17 cellular contexts compared by ENCODE assay signal in the genomic region with DNA sequence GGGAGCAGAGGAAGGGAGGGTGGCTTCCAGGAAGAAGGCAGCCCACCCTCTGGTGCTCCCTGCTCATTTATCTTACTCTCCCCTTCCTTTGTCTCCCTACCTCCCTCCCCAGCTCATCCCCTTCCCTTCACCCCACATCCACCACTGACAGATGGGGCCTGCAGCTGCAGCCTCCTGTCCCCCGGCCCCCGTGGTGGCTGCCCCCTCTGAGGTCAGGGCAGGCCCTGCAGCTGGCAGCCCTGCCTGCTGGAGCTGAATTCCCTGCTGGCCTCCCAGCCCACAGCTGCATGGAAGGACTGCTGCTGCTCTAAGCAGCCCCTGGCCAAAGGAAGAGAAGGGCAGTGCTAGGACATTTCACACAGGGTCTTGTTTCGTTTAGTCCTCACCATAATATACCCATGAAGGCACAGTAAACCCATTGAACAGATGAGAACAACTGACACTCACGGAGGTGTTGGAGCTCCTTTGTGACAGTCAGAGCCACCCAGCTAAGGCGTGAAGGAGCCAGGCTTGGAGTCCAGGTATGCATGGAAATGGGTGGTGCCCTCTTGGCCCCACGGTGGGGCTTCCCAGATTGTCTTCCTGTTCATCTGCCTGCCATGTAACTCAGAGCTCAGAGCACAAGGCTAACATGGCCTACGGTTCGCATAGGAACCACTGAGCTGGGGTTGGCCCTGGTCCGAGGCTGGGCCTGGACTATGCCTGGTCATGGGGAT.
"Had no signal": no experiment of that assay in that cellular context is flagged by ENCODE, and none has a peak within 500 bp of the region (broad histone marks: within the 10 kb centered on the region; RNA-seq: fewer than 3 reads in every experiment).

No MANE protein-coding gene starts in this region.

- H3K4me2 ChIP-seq: smooth muscle cell had no signal

- H3K36me3 Mint-ChIP-seq: memory B cell; natural killer cell treated with Interleukin-12 subunit alpha and Interleukin-12 subunit beta and Interleukin-15 and Interleukin-18, amount 100 ng/mL, for 72 hours; stimulated activated effector memory CD8-positive, alpha-beta T cell treated with anti-CD3 and anti-CD28 coated beads, Interleukin-12 subunit alpha, Interleukin-12 subunit beta, amount 100 ng/mL, for 72 hours had no signal

- H3K4me3 Mint-ChIP-seq: activated T-cell treated with anti-CD3 and anti-CD28 coated beads, Interleukin-2, amount 50 U/mL, for 72 hours; central memory CD8-positive, alpha-beta T cell; dendritic cell treated with granulocyte-macrophage colony-stimulating factor and Interleukin-4, amounts not matched to agents 40 ng/mL and 50 ng/mL, for 4 days; memory B cell; natural killer cell treated with Interleukin-12 subunit alpha and Interleukin-12 subunit beta and Interleukin-15 and Interleukin-18, amount 100 ng/mL, for 72 hours; stimulated activated effector memory CD8-positive, alpha-beta T cell treated with anti-CD3 and anti-CD28 coated beads, Interleukin-12 subunit alpha, Interleukin-12 subunit beta, amount 100 ng/mL, for 72 hours had no signal

- H3K36me3 ChIP-seq: esophagus squamous epithelium, ovary, tibial artery had no signal

- FAIRE-seq: endometrium had no signal

- DNase-seq: activated CD4-positive, alpha-beta T cell treated with anti-CD3 and anti-CD28 coated beads, Interleukin-2, amount 50 U/mL, for 4 hours; activated naive CD4-positive, alpha-beta T cell treated with anti-CD3 and anti-CD28 coated beads, Interleukin-2, amount 50 U/mL, for 16 hours; activated T-cell treated with anti-CD3 and anti-CD28 coated beads, Interleukin-2, amount 50 U/mL, for 72 hours; esophagus squamous epithelium; foreskin fibroblast; glutamatergic neuron; T-helper 2 cell had no signal

- ATAC-seq: activated CD4-positive, CD25-positive, alpha-beta regulatory T cell treated with anti-CD3 and anti-CD28 coated beads, Interleukin-2, amount 50 U/mL, for 24 hours; activated T-cell treated with anti-CD3 and anti-CD28 coated beads, Interleukin-2, amount 50 U/mL, for 72 hours; natural killer cell treated with Interleukin-12 subunit alpha and Interleukin-12 subunit beta and Interleukin-15 and Interleukin-18, amount 100 ng/mL, for 72 hours had no signal

- H3K4me1 Mint-ChIP-seq: central memory CD8-positive, alpha-beta T cell; memory B cell; stimulated activated effector memory CD8-positive, alpha-beta T cell treated with anti-CD3 and anti-CD28 coated beads, Interleukin-12 subunit alpha, Interleukin-12 subunit beta, amount 100 ng/mL, for 72 hours had no signal

- H3K9me3 Mint-ChIP-seq: activated T-cell treated with anti-CD3 and anti-CD28 coated beads, Interleukin-2, amount 50 U/mL, for 72 hours; central memory CD8-positive, alpha-beta T cell; dendritic cell treated with granulocyte-macrophage colony-stimulating factor and Interleukin-4, amounts not matched to agents 40 ng/mL and 50 ng/mL, for 4 days; memory B cell; natural killer cell treated with Interleukin-12 subunit alpha and Interleukin-12 subunit beta and Interleukin-15 and Interleukin-18, amount 100 ng/mL, for 72 hours; stimulated activated effector memory CD8-positive, alpha-beta T cell treated with anti-CD3 and anti-CD28 coated beads, Interleukin-12 subunit alpha, Interleukin-12 subunit beta, amount 100 ng/mL, for 72 hours had no signal

- H3K27me3 ChIP-seq: ovary had no signal

- H3K4me1 ChIP-seq: esophagus squamous epithelium had no signal

- H3K9me3 ChIP-seq: esophagus squamous epithelium, ovary, tibial artery had no signal

- H3K27ac Mint-ChIP-seq: activated T-cell treated with anti-CD3 and anti-CD28 coated beads, Interleukin-2, amount 50 U/mL, for 72 hours; dendritic cell treated with granulocyte-macrophage colony-stimulating factor and Interleukin-4, amounts not matched to agents 40 ng/mL and 50 ng/mL, for 4 days; memory B cell; natural killer cell treated with Interleukin-12 subunit alpha and Interleukin-12 subunit beta and Interleukin-15 and Interleukin-18, amount 100 ng/mL, for 72 hours; stimulated activated effector memory CD8-positive, alpha-beta T cell treated with anti-CD3 and anti-CD28 coated beads, Interleukin-12 subunit alpha, Interleukin-12 subunit beta, amount 100 ng/mL, for 72 hours had no signal

- H3K4me3 ChIP-seq: esophagus squamous epithelium, ovary, smooth muscle cell, tibial artery had no signal

- H3K27ac ChIP-seq: esophagus squamous epithelium, ovary, tibial artery had no signal
